Comparison of ENCODE assay signal across 14 cellular contexts in the genomic region with DNA sequence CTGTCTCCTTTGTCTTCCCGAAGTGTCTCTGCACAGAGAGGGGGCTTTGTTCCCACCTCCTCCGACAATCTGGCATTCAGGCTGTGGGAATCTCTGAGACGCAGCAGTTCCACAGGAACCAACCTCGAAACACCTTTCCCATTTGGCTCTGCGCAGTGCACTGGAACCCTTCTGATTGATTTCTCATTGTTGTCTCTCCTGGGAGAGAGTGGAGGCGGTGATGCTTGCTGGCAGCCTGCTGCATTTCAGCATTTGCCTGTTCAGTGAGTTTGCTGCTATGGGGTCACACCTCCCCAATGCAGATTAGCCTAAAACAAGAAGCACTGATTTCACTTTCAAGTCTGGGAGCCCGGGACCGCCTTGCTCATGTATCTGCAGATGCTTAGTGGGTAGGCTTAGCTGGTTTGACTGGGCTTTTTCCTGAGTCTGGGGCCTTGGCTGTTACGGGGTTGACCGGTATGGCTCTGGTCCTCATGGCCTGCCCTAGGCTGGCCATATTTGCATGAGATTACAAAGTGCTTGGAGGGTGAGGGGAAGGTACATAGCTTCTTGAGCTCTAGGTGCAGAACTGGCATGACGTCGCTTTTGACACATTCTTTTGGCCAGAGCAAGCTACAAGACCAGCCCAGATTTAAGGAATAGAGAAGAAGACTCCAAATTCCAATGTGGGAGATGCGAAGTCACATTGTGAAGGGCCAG.
DNase-seq lines count a peak whose midpoint lies in the region; TF ChIP-seq lines count a peak whose summit lies in the region.
"Had no signal": no experiment of that assay in that cellular context is flagged by ENCODE, and none has a peak within 500 bp of the region (broad histone marks: within the 10 kb centered on the region; RNA-seq: fewer than 3 reads in every experiment).

No MANE protein-coding gene starts in this region.

- no peak overlapping the region for H3T11ph ChIP-seq in H9 (ENCODE audit: low read length)

- no peak overlapping the region for H2AFZ ChIP-seq in H9 (ENCODE audit: low read length)

- no peak overlapping the region for H3K4me2 ChIP-seq in H9 (ENCODE audit: insufficient read depth, insufficient read length, low read length)

- no peak overlapping the region for H3K9ac ChIP-seq in H9 (ENCODE audit: extremely low read depth, insufficient read length, low read length)
- H3K9ac ChIP-seq in endodermal cell (ENCODE audit: extremely low read depth, low read length, poor library complexity, severe bottlenecking), result no peak overlapping the region

- H3K4me1 Mint-ChIP-seq in H9 (peaks cover 34 to 38% of the 10 kb centered on the region in 2 experiments), endodermal cell (peaks cover 16% of the 10 kb centered on the region)
- no peaks in the 10 kb centered on the region for H3K4me1 Mint-ChIP-seq in activated CD4-positive, alpha-beta memory T cell treated with anti-CD3 and anti-CD28 coated beads, Interleukin-2, amount 10 ng/mL, durations not matched to agents 7 days and 5 days

- H3K23me2 ChIP-seq in H9 (ENCODE audit: insufficient read length, low read depth, low read length, poor library complexity, severe bottlenecking), result no peaks in the 10 kb centered on the region

- H3K4me1 ChIP-seq in H9 (ENCODE audit: insufficient read depth, low read length), result peaks cover 7% of the 10 kb centered on the region; the same call in 1 of the 2 replicates
- H3K4me1 ChIP-seq in endodermal cell (ENCODE audit: control insufficient read depth, insufficient read depth, low read length), result peaks cover 5% of the 10 kb centered on the region

- H3K4ac ChIP-seq in H9 (ENCODE audit: low read depth, low read length), result no peak overlapping the region

- H3K36me3 ChIP-seq in endodermal cell (ENCODE audit: control insufficient read depth, insufficient read depth, low read length), result no peaks in the 10 kb centered on the region

- H3K27ac ChIP-seq in H9 (ENCODE audit: insufficient read length, low read depth, low read length) (no peak overlapping the region), endodermal cell (ENCODE audit: low read depth, low read length) (no peak overlapping the region)
- H3K27ac ChIP-seq: C4-2B had no signal

- H3K23ac ChIP-seq in H9 (ENCODE audit: insufficient read length, low read depth, low read length), result no peak overlapping the region

- TF ChIP-seq CTCF in H9 (conservative IDR thresholded peaks at IDR 0.05) (no peak), endodermal cell (conservative IDR thresholded peaks at IDR 0.05) (no peak)

- no peak overlapping the region for H4K5ac ChIP-seq in H9 (ENCODE audit: insufficient read length, low read depth, low read length)

- H2BK20ac ChIP-seq in H9 (ENCODE audit: low read depth, low read length, poor library complexity, severe bottlenecking), result no peak overlapping the region

- H3K9me3 ChIP-seq in H9 (ENCODE audit: control insufficient read depth, low read depth, low read length) (no peaks in the 10 kb centered on the region), endodermal cell (ENCODE audit: control insufficient read depth, low read length) (no peaks in the 10 kb centered on the region)

- H3K27me3 ChIP-seq in H9 (ENCODE audit: insufficient read depth, low read length) (no peaks in the 10 kb centered on the region), endodermal cell (ENCODE audit: control insufficient read depth, insufficient read depth, low read length, poor library complexity, severe bottlenecking) (no peaks in the 10 kb centered on the region)

- no peak overlapping the region for H4K91ac ChIP-seq in H9 (ENCODE audit: insufficient read length, low read depth, low read length)

- H3K18ac ChIP-seq in H9 (ENCODE audit: insufficient read length, low read depth, low read length), result no peak overlapping the region

- no peak overlapping the region for H2BK120ac ChIP-seq in H9 (ENCODE audit: low read depth, low read length, poor library complexity, severe bottlenecking)

- DNase-seq in Ammon's horn (ENCODE audit: low spot score) (peak; percentile 27), H9 (no peak), endodermal cell (peak; percentile 68), nucleus accumbens (lab: John Stamatoyannopoulos, UW) (peak in 31 of 56 donors; percentile 7 to 73 (median 37)), DMS79 treated with DMSO at 0.1 percent for 48 hours (lab: John Stamatoyannopoulos, UW) (no peak)
- DNase-seq in activated CD4-positive, alpha-beta T cell treated with anti-CD3 and anti-CD28 coated beads for 48 hours, result no peak
- no peak for DNase-seq in activated CD4-positive, alpha-beta memory T cell treated with anti-CD3 and anti-CD28 coated beads, Interleukin-2, amount 10 ng/mL, durations not matched to agents 7 days and 5 days
- DNase-seq: NCI-H1417; NCI-H187 treated with DMSO at 0.1 percent for 48 hours; NCI-H2227 treated with DMSO at 0.1 percent for 48 hours; NCI-H524; NK-92 treated with Interleukin-12 subunit alpha and Interleukin-12 subunit beta, amount 100 ng/mL, for 24 hours; RPMI8226 had no signal

- POLR2A ChIA-PET in activated CD4-positive, alpha-beta memory T cell treated with anti-CD3 and anti-CD28 coated beads, Interleukin-2, amount 10 ng/mL, durations not matched to agents 7 days and 5 days (lab: Charles Lee), result no interaction called here

- no peak overlapping the region for H3K4me3 ChIP-seq in endodermal cell (ENCODE audit: low read length)

- no peak overlapping the region for H2BK15ac ChIP-seq in H9 (ENCODE audit: low read depth, low read length)

- H2AK5ac ChIP-seq in H9 (ENCODE audit: insufficient read length, low read length), result no peak overlapping the region

- peak overlapping the region; percentile 8; the same call in 1 of the 2 replicates for H3K14ac ChIP-seq in H9 (ENCODE audit: insufficient read depth, low read length)

- no peak overlapping the region for H2BK5ac ChIP-seq in H9 (ENCODE audit: insufficient read length, low read length)

- H3K56ac ChIP-seq in H9 (ENCODE audit: insufficient read length, low read depth, low read length), result no peak overlapping the region

- no peaks in the 10 kb centered on the region for H4K20me1 ChIP-seq in H9 (ENCODE audit: control insufficient read depth, insufficient read depth, insufficient read length)

- H3K27me3 Mint-ChIP-seq in H9 (ENCODE audit: low read depth), result no peaks in the 10 kb centered on the region; the same call in 1 of the 2 replicates
- no peaks in the 10 kb centered on the region for H3K27me3 Mint-ChIP-seq in endodermal cell (ENCODE audit: insufficient read depth)
- H3K27me3 Mint-ChIP-seq in activated CD4-positive, alpha-beta memory T cell treated with anti-CD3 and anti-CD28 coated beads, Interleukin-2, amount 10 ng/mL, durations not matched to agents 7 days and 5 days, result peaks cover 4% of the 10 kb centered on the region

- H3K9me3 Mint-ChIP-seq in H9, result no peaks in the 10 kb centered on the region
- no peaks in the 10 kb centered on the region for H3K9me3 Mint-ChIP-seq in endodermal cell
- H3K9me3 Mint-ChIP-seq in activated CD4-positive, alpha-beta memory T cell treated with anti-CD3 and anti-CD28 coated beads, Interleukin-2, amount 10 ng/mL, durations not matched to agents 7 days and 5 days, result no peaks in the 10 kb centered on the region

- H3K4me3 Mint-ChIP-seq in H9 (no peak overlapping the region; a peak in 1 of 5 replicates), endodermal cell (no peak overlapping the region)
- H3K4me3 Mint-ChIP-seq in activated CD4-positive, alpha-beta memory T cell treated with anti-CD3 and anti-CD28 coated beads, Interleukin-2, amount 10 ng/mL, durations not matched to agents 7 days and 5 days, result no peak overlapping the region

- no peak overlapping the region for H4K8ac ChIP-seq in H9 (replicated peaks; ENCODE audit: insufficient read length, low read depth, low read length)

- H3K79me1 ChIP-seq in H9 (ENCODE audit: insufficient read depth, low read depth, low read length, poor library complexity, severe bottlenecking), result no peaks in the 10 kb centered on the region

- no CpG with 5 or more reads among the region's 13 CpGs for WGBS in H9 (ENCODE audit: extremely low coverage, insufficient read length, low lambda C conversion rate)
- WGBS in endodermal cell (ENCODE audit: insufficient coverage in 1 of 2, insufficient read length in 1 of 2), 2 experiments, result 81 to 84% methylated on average over 7 to 13 of the region's 13 CpGs

- peak overlapping the region in 2 of 3 experiments; percentile 4 to 46; a peak in 1 of 7 replicates for H3K27ac Mint-ChIP-seq in H9
- H3K27ac Mint-ChIP-seq in endodermal cell, result no peak overlapping the region
- no peak overlapping the region for H3K27ac Mint-ChIP-seq in activated CD4-positive, alpha-beta memory T cell treated with anti-CD3 and anti-CD28 coated beads, Interleukin-2, amount 10 ng/mL, durations not matched to agents 7 days and 5 days

- H3K36me3 Mint-ChIP-seq in H9 (ENCODE audit: insufficient read depth in 1 of 3, low read depth in 3 of 3) (no peaks in the 10 kb centered on the region), endodermal cell (ENCODE audit: low read depth) (no peaks in the 10 kb centered on the region)
- H3K36me3 Mint-ChIP-seq in activated CD4-positive, alpha-beta memory T cell treated with anti-CD3 and anti-CD28 coated beads, Interleukin-2, amount 10 ng/mL, durations not matched to agents 7 days and 5 days (ENCODE audit: low read depth), result no peaks in the 10 kb centered on the region

- CTCF ChIA-PET in activated CD4-positive, alpha-beta memory T cell treated with anti-CD3 and anti-CD28 coated beads, Interleukin-2, amount 10 ng/mL, durations not matched to agents 7 days and 5 days (lab: Charles Lee), result no interaction called here

- H3K79me2 ChIP-seq in H9 (ENCODE audit: insufficient read depth, low read length), result no peaks in the 10 kb centered on the region

- no peak overlapping the region for H2BK12ac ChIP-seq in H9 (ENCODE audit: insufficient read length, low read depth, low read length)

Comparison
In these comparisons a context has a peak if more than half of its experiments do, and no peak if none do; other contexts are left out.
1. DNase-seq: peak in Ammon's horn (single experiment), endodermal cell (single experiment) and nucleus accumbens (31 of 56); none in H9 (single experiment), DMS79 treated with DMSO at 0.1 percent for 48 hours (single experiment), activated CD4-positive, alpha-beta T cell treated with anti-CD3 and anti-CD28 coated beads for 48 hours (single experiment) and activated CD4-positive, alpha-beta memory T cell treated with anti-CD3 and anti-CD28 coated beads, Interleukin-2, amount 10 ng/mL, durations not matched to agents 7 days and 5 days (single experiment).
2. H3K27ac Mint-ChIP-seq: peak in H9 (2 of 3); none in endodermal cell (single experiment) and activated CD4-positive, alpha-beta memory T cell treated with anti-CD3 and anti-CD28 coated beads, Interleukin-2, amount 10 ng/mL, durations not matched to agents 7 days and 5 days (single experiment).